In the genomic region with DNA sequence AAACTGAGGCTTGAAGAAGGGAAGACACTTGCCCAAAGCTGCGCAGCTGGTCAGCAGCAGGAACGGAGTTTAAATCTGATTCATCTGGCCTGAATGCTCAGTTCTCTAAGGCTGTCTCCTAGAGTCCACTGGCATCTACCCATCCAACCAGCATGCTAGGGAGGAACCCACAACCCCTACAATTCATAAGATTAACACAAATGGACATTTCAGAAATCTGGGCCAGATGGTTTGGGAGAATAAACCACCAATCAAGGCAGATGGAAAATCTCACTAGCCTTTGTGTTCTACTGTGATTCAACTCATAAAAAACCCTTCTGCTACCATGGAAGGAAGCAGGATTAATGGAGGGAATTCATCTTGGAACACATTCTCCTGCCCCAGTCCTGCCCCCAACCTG, we compare ENCODE assay signal across 24 cellular contexts.
"Had no signal": no experiment of that assay in that cellular context is flagged by ENCODE, and none has a peak within 500 bp of the region (broad histone marks: within the 10 kb centered on the region; RNA-seq: fewer than 3 reads in every experiment).

No MANE protein-coding gene starts in this region.

- DNase-seq: cortex of kidney; effector CD8-positive, alpha-beta T cell; effector memory CD8-positive, alpha-beta T cell; endodermal cell; erythroblast; esophagus squamous epithelium; foreskin fibroblast; foreskin melanocyte; gastrocnemius medialis; glutamatergic neuron; head of caudate nucleus; heart right ventricle; hypothalamus; immature natural killer cell; islet precursor cell; kidney; kidney glomerular epithelial cell; left colon; left ventricle myocardium inferior; mammary epithelial cell; mesendoderm; midbrain; naive thymus-derived CD4-positive, alpha-beta T cell; natural killer cell had no signal
